In genomic region chr2:162308747-162309503, GRCh38 we compare ENCODE assay signal across 12 cellular contexts. TPM values are rescaled to one million over a fixed set of nuclear protein-coding genes. Genes with fewer than 3 reads are reported as not detected.
DNase-seq lines count a peak whose midpoint lies in the region; ATAC-seq, FAIRE-seq and TF ChIP-seq lines count a peak whose summit lies in the region.
"Had no signal": no experiment of that assay in that cellular context is flagged by ENCODE, and none has a peak within 500 bp of the region (broad histone marks: within the 10 kb centered on the region; RNA-seq: fewer than 3 reads in every experiment).

No MANE protein-coding gene starts in this region.

- FAIRE-seq in bronchial epithelial cell (lab: Jason Lieb, UNC) = no peak

- intact Hi-C loops in cardiac septum (cut with DNase I) = loop anchor here (10.0 kb wide), 1 partner anchor 304 kb away; no protein-coding TSS in a partner anchor

- H3K27me3 ChIP-seq in bronchial epithelial cell (ENCODE audit: control insufficient read depth, insufficient read depth, low read length) = no peaks in the 10 kb centered on the region
- H3K27me3 ChIP-seq: BLaER1 treated with 17β-estradiol and CSF1 and Interleukin-3, amounts not matched to agents 10 nM and 100 nM had no signal

- no peaks in the 10 kb centered on the region for H3K36me3 ChIP-seq in bronchial epithelial cell (ENCODE audit: control insufficient read depth, insufficient read depth, low read length)

- TF ChIP-seq CTCF in bronchial epithelial cell (IDR thresholded peaks at IDR 0.05; ENCODE audit: insufficient read depth, low read length, severe bottlenecking) = no peak

- DNase-seq in bronchial epithelial cell (ENCODE audit: low read depth) (peak; percentile 88), cardiac septum (ENCODE audit: low spot score) (no peak), NCI-H748 (lab: John Stamatoyannopoulos, UW; ENCODE audit: unreplicated experiment) (no peak), NCI-H1694 treated with DMSO at 0.1 percent for 48 hours (lab: John Stamatoyannopoulos, UW) (no peak)
- DNase-seq: NCI-H1694; stimulated activated CD4-positive, alpha-beta T cell treated with anti-CD3 and anti-CD28 coated beads, Interleukin-12 subunit alpha, Interleukin-12 subunit beta, amount 100 ng/mL, for 4 hours had no signal

- ATAC-seq in GM18499 (IDR thresholded peaks at IDR 0.05; ENCODE audit: insufficient read depth, unreplicated experiment) (peak; percentile 50), GM19463 (IDR thresholded peaks at IDR 0.05; ENCODE audit: unreplicated experiment) (peak; percentile 73), HG03175 (IDR thresholded peaks at IDR 0.05; ENCODE audit: unreplicated experiment) (peak; percentile 69), HG03045 (IDR thresholded peaks at IDR 0.05; ENCODE audit: unreplicated experiment) (no peak)
- ATAC-seq: GM23338 had no signal

- H3K4me3 ChIP-seq in bronchial epithelial cell (ENCODE audit: low read depth, low read length) = no peak overlapping the region
- H3K4me3 ChIP-seq: BLaER1 treated with 17β-estradiol and CSF1 and Interleukin-3, amounts not matched to agents 10 nM and 100 nM; GM23338 had no signal

RNA-seq across cellular contexts. Expression of gene IFIH1, which starts 9.6 kb away (rescaled TPM):
- total RNA-seq in bronchial epithelial cell (2.6 and 4.2 TPM in 2 replicates), cardiac septum (4.4 TPM)

RNA-seq across cellular contexts. Expression of gene GCA, which starts 35.0 kb away (rescaled TPM):
- total RNA-seq in bronchial epithelial cell (8.7 TPM in 2 replicates), cardiac septum (7.3 TPM)
